In the genomic region with DNA sequence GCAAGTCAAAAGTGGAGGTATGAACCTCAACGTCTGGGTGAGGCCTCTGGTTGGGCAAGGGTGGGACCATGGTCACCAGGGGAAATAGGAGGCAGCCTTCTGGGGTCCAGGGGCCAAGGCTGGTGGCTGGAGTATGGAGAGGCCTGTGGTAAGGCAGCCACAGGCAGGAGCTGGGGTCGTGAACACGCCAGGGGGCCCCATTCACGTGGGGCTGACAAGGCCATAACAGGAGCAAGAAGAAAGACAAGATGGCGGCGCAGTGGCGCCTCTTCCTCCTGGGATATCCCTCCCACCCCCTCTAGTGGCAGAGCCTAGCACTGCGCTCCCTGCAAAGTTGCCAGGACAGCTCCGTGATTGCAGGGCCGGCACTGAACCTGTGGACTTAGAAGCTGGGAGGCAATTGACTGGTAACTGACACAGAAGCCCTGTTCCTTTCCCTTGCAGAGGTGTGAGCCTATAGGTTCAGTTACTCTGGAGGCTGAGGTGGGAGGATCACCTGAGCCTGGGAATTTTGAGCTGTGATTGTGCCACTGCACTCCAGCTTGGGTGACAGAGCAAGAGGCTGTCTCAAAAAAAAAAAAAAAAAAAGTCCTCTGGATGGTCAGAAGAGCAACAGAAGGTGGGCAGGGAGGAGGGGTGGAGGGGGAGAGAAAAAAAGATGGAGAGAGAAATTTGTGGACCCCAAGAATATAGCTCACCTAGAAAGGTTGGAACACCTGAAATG, we compare ENCODE assay signal across 8 cellular contexts. TPM values are rescaled to one million over a fixed set of nuclear protein-coding genes. Genes with fewer than 3 reads are reported as not detected.
DNase-seq lines count a peak whose midpoint lies in the region; ATAC-seq and TF ChIP-seq lines count a peak whose summit lies in the region.

No MANE protein-coding gene starts in this region.

- peak; percentile 27 to 77 (median 47) for DNase-seq in CD8-positive, alpha-beta memory T cell
- peak; percentile 37 for DNase-seq in NOMO-1 treated with DMSO at 0.1 percent for 48 hours (lab: John Stamatoyannopoulos, UW; ENCODE audit: unreplicated experiment)
- DNase-seq in activated T-cell treated with anti-CD3 and anti-CD28 coated beads for 24 hours (ENCODE audit: low read depth): peak; percentile 68
- DNase-seq in erythroblast (lab: John Stamatoyannopoulos, UW): peak; percentile 85 to 87
- DNase-seq in natural killer cell: peak; percentile 65

- peak; percentile 74 for TF ChIP-seq CTCF in natural killer cell (IDR thresholded peaks at IDR 0.05)

- no peaks in the 10 kb centered on the region for H3K36me3 ChIP-seq in CD8-positive, alpha-beta memory T cell (ENCODE audit: insufficient read depth, low read length)

- peaks cover 0 to 4% (median 0%) of the 10 kb centered on the region in 3 donors for H3K4me1 Mint-ChIP-seq in CD8-positive, alpha-beta memory T cell
- peaks cover 0 to 11% of the 10 kb centered on the region in 2 donors for H3K4me1 Mint-ChIP-seq in natural killer cell
- H3K4me1 Mint-ChIP-seq in stimulated activated memory B cell treated with anti-CD40 and anti-IgM and Interleukin-4, amounts not matched to agents 10 μg/mL and 1 μg/mL and 100 μg/mL, for 72 hours: no peaks in the 10 kb centered on the region

- no peaks in the 10 kb centered on the region for H3K27me3 ChIP-seq in CD8-positive, alpha-beta memory T cell (ENCODE audit: insufficient read depth, low read length, poor library complexity, severe bottlenecking)

- H3K27ac Mint-ChIP-seq in CD8-positive, alpha-beta memory T cell: no peak overlapping the region
- H3K27ac Mint-ChIP-seq in natural killer cell: no peak overlapping the region
- no peak overlapping the region for H3K27ac Mint-ChIP-seq in stimulated activated memory B cell treated with anti-CD40 and anti-IgM and Interleukin-4, amounts not matched to agents 10 μg/mL and 1 μg/mL and 100 μg/mL, for 72 hours

- H3K27me3 Mint-ChIP-seq in CD8-positive, alpha-beta memory T cell: peaks cover 0 to 3% of the 10 kb centered on the region in 2 donors
- no peaks in the 10 kb centered on the region for H3K27me3 Mint-ChIP-seq in natural killer cell (ENCODE audit: low read depth in 2 of 2)
- no peaks in the 10 kb centered on the region for H3K27me3 Mint-ChIP-seq in stimulated activated memory B cell treated with anti-CD40 and anti-IgM and Interleukin-4, amounts not matched to agents 10 μg/mL and 1 μg/mL and 100 μg/mL, for 72 hours

- H3K4me3 ChIP-seq in CD8-positive, alpha-beta memory T cell (ENCODE audit: low read length): no peak overlapping the region

- no peak overlapping the region for H3K27ac ChIP-seq in CD8-positive, alpha-beta memory T cell (ENCODE audit: low read depth, low read length)

- no peaks in the 10 kb centered on the region for H3K9me3 Mint-ChIP-seq in CD8-positive, alpha-beta memory T cell
- H3K9me3 Mint-ChIP-seq in natural killer cell: no peaks in the 10 kb centered on the region
- H3K9me3 Mint-ChIP-seq in stimulated activated memory B cell treated with anti-CD40 and anti-IgM and Interleukin-4, amounts not matched to agents 10 μg/mL and 1 μg/mL and 100 μg/mL, for 72 hours: peaks cover 4% of the 10 kb centered on the region

- TF ChIP-seq POLR2A in erythroblast (IDR thresholded peaks at IDR 0.05; ENCODE audit: low read length): no peak

- H3K4me1 ChIP-seq in CD8-positive, alpha-beta memory T cell (ENCODE audit: insufficient read depth, low read length): no peaks in the 10 kb centered on the region

- H3K4me3 Mint-ChIP-seq in CD8-positive, alpha-beta memory T cell: peak overlapping the region in 1 of 7 donors; percentile 27
- H3K4me3 Mint-ChIP-seq in natural killer cell: no peak overlapping the region
- no peak overlapping the region for H3K4me3 Mint-ChIP-seq in stimulated activated memory B cell treated with anti-CD40 and anti-IgM and Interleukin-4, amounts not matched to agents 10 μg/mL and 1 μg/mL and 100 μg/mL, for 72 hours

- intact Hi-C loops in natural killer cell (cut with micrococcal nuclease): loop anchor here (1.0 to 2.0 kb wide), 3 partner anchors 80 to 172 kb away; no protein-coding TSS in a partner anchor

- ATAC-seq in HG02885 (IDR thresholded peaks at IDR 0.05; ENCODE audit: poor library complexity, unreplicated experiment): peak; percentile 72
- ATAC-seq in natural killer cell: peak; percentile 83 to 94 (median 92)
- peak; percentile 64 for ATAC-seq in stimulated activated memory B cell treated with anti-CD40 and anti-IgM and Interleukin-4, amounts not matched to agents 10 μg/mL and 1 μg/mL and 100 μg/mL, for 72 hours
- no peak for ATAC-seq in GM19467 (IDR thresholded peaks at IDR 0.05; ENCODE audit: unreplicated experiment)

- CTCF ChIA-PET in CD8-positive, alpha-beta memory T cell (lab: Charles Lee): interaction anchor here (0.8 to 3.6 kb wide), 13 partner anchors 9 to 846 kb away, joined by 3 to 27 read pairs (median 4); no protein-coding TSS in a partner anchor

- POLR2A ChIA-PET in CD8-positive, alpha-beta memory T cell (lab: Charles Lee): no interaction called here

- H3K9me3 ChIP-seq in CD8-positive, alpha-beta memory T cell (ENCODE audit: low read length): no peaks in the 10 kb centered on the region

- no peaks in the 10 kb centered on the region for H3K36me3 Mint-ChIP-seq in CD8-positive, alpha-beta memory T cell
- H3K36me3 Mint-ChIP-seq in natural killer cell: no peaks in the 10 kb centered on the region
- peaks cover 10% of the 10 kb centered on the region for H3K36me3 Mint-ChIP-seq in stimulated activated memory B cell treated with anti-CD40 and anti-IgM and Interleukin-4, amounts not matched to agents 10 μg/mL and 1 μg/mL and 100 μg/mL, for 72 hours

RNA-seq across cellular contexts. Expression of gene EDDM13, which starts 19.7 kb away (rescaled TPM):
- total RNA-seq in CD8-positive, alpha-beta memory T cell: under 1 TPM; 0.59 to 0.64 TPM
- polyA plus RNA-seq in CD8-positive, alpha-beta memory T cell: 1.8 TPM
- total RNA-seq in natural killer cell: 1 to 10 TPM; 1.5 to 3.1 (median 2.6) TPM

RNA-seq across cellular contexts. Expression of gene ZSCAN5C, which starts 50.8 kb away (rescaled TPM):
- not detected for total RNA-seq in CD8-positive, alpha-beta memory T cell
- polyA plus RNA-seq in CD8-positive, alpha-beta memory T cell: not detected
- total RNA-seq in natural killer cell: not detected

RNA-seq across cellular contexts. Expression of gene ZSCAN5B, which starts 55.3 kb away (rescaled TPM):
- total RNA-seq in CD8-positive, alpha-beta memory T cell: not detected
- not detected for polyA plus RNA-seq in CD8-positive, alpha-beta memory T cell
- not detected for total RNA-seq in natural killer cell
